Comparison of ENCODE assay signal across 10 cellular contexts in genomic region chr3:186239321-186239720, GRCh38.
DNase-seq lines count a peak whose midpoint lies in the region; ATAC-seq and TF ChIP-seq lines count a peak whose summit lies in the region.
"Had no signal": no experiment of that assay in that cellular context is flagged by ENCODE, and none has a peak within 500 bp of the region (broad histone marks: within the 10 kb centered on the region; RNA-seq: fewer than 3 reads in every experiment).

No MANE protein-coding gene starts in this region.

- no peak overlapping the region for H2BK12ac ChIP-seq in H9 (ENCODE audit: insufficient read length, low read depth, low read length)

- H3K27me3 ChIP-seq in H9 (ENCODE audit: insufficient read depth, low read length) = no peaks in the 10 kb centered on the region
- no peaks in the 10 kb centered on the region for H3K27me3 ChIP-seq in lower lobe of right lung (ENCODE audit: low read depth)

- H2BK120ac ChIP-seq in H9 (ENCODE audit: low read depth, low read length, poor library complexity, severe bottlenecking) = no peak overlapping the region

- no peak overlapping the region for H3K9ac ChIP-seq in H9 (ENCODE audit: extremely low read depth, insufficient read length, low read length)

- no peak overlapping the region for H4K91ac ChIP-seq in H9 (ENCODE audit: insufficient read length, low read depth, low read length)

- WGBS in H9 (ENCODE audit: extremely low coverage, insufficient read length, low lambda C conversion rate) = no CpG with 5 or more reads among the region's 10 CpGs

- peak; percentile 51; the same call in 2 of the 3 replicates for TF ChIP-seq CTCF in H9 (conservative IDR thresholded peaks at IDR 0.05)
- peak in 1 of 2 experiments; percentile 22 for TF ChIP-seq CTCF in brain (conservative IDR thresholded peaks at IDR 0.05)
- peak; percentile 6 for TF ChIP-seq CTCF in lower lobe of right lung (IDR thresholded peaks at IDR 0.05)

- H3K4me1 Mint-ChIP-seq in H9 (peaks cover 9 to 11% of the 10 kb centered on the region in 2 experiments), brain (peaks cover 24% of the 10 kb centered on the region)
- peaks cover 18% of the 10 kb centered on the region for H3K4me1 Mint-ChIP-seq in T-helper 2 cell treated with Interferon-gamma antibody and Interleukin-4, amounts not matched to agents 5 μg/mL and 100 μg/mL, for 36 hours (ENCODE audit: low read depth)

- POLR2A ChIA-PET in HEK293T (lab: Yijun Ruan, JAX) = no interaction called here

- H3K4me2 ChIP-seq in H9 (ENCODE audit: insufficient read depth, insufficient read length, low read length) = no peak overlapping the region

- H3K18ac ChIP-seq in H9 (ENCODE audit: insufficient read length, low read depth, low read length) = no peak overlapping the region

- H3K36me3 ChIP-seq in lower lobe of right lung = no peaks in the 10 kb centered on the region

- H3K79me1 ChIP-seq in H9 (ENCODE audit: insufficient read depth, low read depth, low read length, poor library complexity, severe bottlenecking) = no peaks in the 10 kb centered on the region

- no peak overlapping the region; the same call in 1 of the 2 replicates for H3K14ac ChIP-seq in H9 (ENCODE audit: insufficient read depth, low read length)

- H2BK5ac ChIP-seq in H9 (ENCODE audit: insufficient read length, low read length) = no peak overlapping the region

- H3K56ac ChIP-seq in H9 (ENCODE audit: insufficient read length, low read depth, low read length) = no peak overlapping the region

- no peak overlapping the region for H2AFZ ChIP-seq in H9 (ENCODE audit: low read length)

- H3K4ac ChIP-seq in H9 (ENCODE audit: low read depth, low read length) = no peak overlapping the region

- DNase-seq in H9 (peak; percentile 66), NCI-H2107 (lab: John Stamatoyannopoulos, UW) (peak; percentile 54), lower lobe of right lung (no peak), HEK293T (ENCODE audit: extremely low spot score) (no peak), SW 1271 (lab: John Stamatoyannopoulos, UW) (no peak), HuH-7 (ENCODE audit: low spot score) (no peak)
- DNase-seq in T-helper 2 cell treated with Interferon-gamma antibody and Interleukin-4, amounts not matched to agents 5 μg/mL and 100 μg/mL, for 36 hours (ENCODE audit: low spot score) = no peak
- DNase-seq: naive thymus-derived CD8-positive, alpha-beta T cell had no signal

- intact Hi-C loops in lower lobe of right lung (cut with DNase I) = no loop called here

- H3K27me3 Mint-ChIP-seq in H9 (ENCODE audit: low read depth) (peaks cover 47% of the 10 kb centered on the region), brain (peaks cover 7% of the 10 kb centered on the region)
- H3K27me3 Mint-ChIP-seq in T-helper 2 cell treated with Interferon-gamma antibody and Interleukin-4, amounts not matched to agents 5 μg/mL and 100 μg/mL, for 36 hours (ENCODE audit: low read depth) = peaks cover 26% of the 10 kb centered on the region

- H3K9me3 ChIP-seq in H9 (ENCODE audit: control insufficient read depth, low read depth, low read length) = no peaks in the 10 kb centered on the region
- H3K9me3 ChIP-seq in lower lobe of right lung = no peaks in the 10 kb centered on the region

- H3K27ac Mint-ChIP-seq in H9 (no peak overlapping the region; a peak in 1 of 7 replicates), brain (peak overlapping the region in 3 of 5 experiments; percentile 10 to 89 (median 60))
- no peak overlapping the region for H3K27ac Mint-ChIP-seq in T-helper 2 cell treated with Interferon-gamma antibody and Interleukin-4, amounts not matched to agents 5 μg/mL and 100 μg/mL, for 36 hours
- H3K27ac Mint-ChIP-seq: naive thymus-derived CD8-positive, alpha-beta T cell had no signal

- ATAC-seq in lower lobe of right lung = peak; percentile 6 to 36
- ATAC-seq: naive thymus-derived CD8-positive, alpha-beta T cell had no signal

- H3K4me3 Mint-ChIP-seq in H9 = no peak overlapping the region
- H3K4me3 Mint-ChIP-seq in brain = peak overlapping the region in 1 of 5 experiments; percentile 56
- no peak overlapping the region for H3K4me3 Mint-ChIP-seq in T-helper 2 cell treated with Interferon-gamma antibody and Interleukin-4, amounts not matched to agents 5 μg/mL and 100 μg/mL, for 36 hours
- H3K4me3 Mint-ChIP-seq: naive thymus-derived CD8-positive, alpha-beta T cell had no signal

- H3K27ac ChIP-seq in H9 (ENCODE audit: insufficient read length, low read depth, low read length) (no peak overlapping the region), lower lobe of right lung (no peak overlapping the region)
- H3K27ac ChIP-seq: SK-N-MC had no signal

- H2BK15ac ChIP-seq in H9 (ENCODE audit: low read depth, low read length) = no peak overlapping the region

- H3K9me3 Mint-ChIP-seq in H9 (no peaks in the 10 kb centered on the region), brain (no peaks in the 10 kb centered on the region)
- H3K9me3 Mint-ChIP-seq in T-helper 2 cell treated with Interferon-gamma antibody and Interleukin-4, amounts not matched to agents 5 μg/mL and 100 μg/mL, for 36 hours = no peaks in the 10 kb centered on the region
- H3K9me3 Mint-ChIP-seq: naive thymus-derived CD8-positive, alpha-beta T cell had no signal

- H3K23ac ChIP-seq in H9 (ENCODE audit: insufficient read length, low read depth, low read length) = no peak overlapping the region

- H4K8ac ChIP-seq in H9 (replicated peaks; ENCODE audit: insufficient read length, low read depth, low read length) = no peak overlapping the region

- no peaks in the 10 kb centered on the region for H3K36me3 Mint-ChIP-seq in H9 (ENCODE audit: insufficient read depth in 1 of 3, low read depth in 3 of 3)
- no peaks in the 10 kb centered on the region for H3K36me3 Mint-ChIP-seq in brain
- no peaks in the 10 kb centered on the region for H3K36me3 Mint-ChIP-seq in T-helper 2 cell treated with Interferon-gamma antibody and Interleukin-4, amounts not matched to agents 5 μg/mL and 100 μg/mL, for 36 hours (ENCODE audit: low read depth)
- H3K36me3 Mint-ChIP-seq: naive thymus-derived CD8-positive, alpha-beta T cell had no signal

- H3K23me2 ChIP-seq in H9 (ENCODE audit: insufficient read length, low read depth, low read length, poor library complexity, severe bottlenecking) = no peaks in the 10 kb centered on the region

- no peak overlapping the region for H2AK5ac ChIP-seq in H9 (ENCODE audit: insufficient read length, low read length)

- H2BK20ac ChIP-seq in H9 (ENCODE audit: low read depth, low read length, poor library complexity, severe bottlenecking) = no peak overlapping the region

- no peak overlapping the region for H3T11ph ChIP-seq in H9 (ENCODE audit: low read length)

- H3K79me2 ChIP-seq in H9 (ENCODE audit: insufficient read depth, low read length) = no peaks in the 10 kb centered on the region

- H3K4me1 ChIP-seq in H9 (ENCODE audit: insufficient read depth, low read length) = no peaks in the 10 kb centered on the region; the same call in 1 of the 2 replicates
- H3K4me1 ChIP-seq in lower lobe of right lung = peaks cover 32% of the 10 kb centered on the region

- H4K20me1 ChIP-seq in H9 (ENCODE audit: control insufficient read depth, insufficient read depth, insufficient read length) = no peaks in the 10 kb centered on the region

- H3K4me3 ChIP-seq in lower lobe of right lung = no peak overlapping the region
- H3K4me3 ChIP-seq: SK-N-MC had no signal

- no peak overlapping the region for H4K5ac ChIP-seq in H9 (ENCODE audit: insufficient read length, low read depth, low read length)

- CTCF ChIA-PET in HEK293T (lab: Yijun Ruan, JAX) = no interaction called here

TF ChIP-seq in HEK293T, 16 proteins besides CTCF, POLR2A, EP300 and RAD21:
- TF ChIP-seq FOXK2 (IDR thresholded peaks at IDR 0.05) = no peak
- TF ChIP-seq NFRKB (IDR thresholded peaks at IDR 0.05) = no peak
- TF ChIP-seq FOXA1 (IDR thresholded peaks at IDR 0.05) = no peak
- TF ChIP-seq HDGF (IDR thresholded peaks at IDR 0.05; ENCODE audit: borderline replicate concordance) = no peak
- no peak for TF ChIP-seq TARDBP (IDR thresholded peaks at IDR 0.05)
- no peak for TF ChIP-seq LEF1 (IDR thresholded peaks at IDR 0.05; ENCODE audit: borderline replicate concordance)
- no peak for TF ChIP-seq BHLHE40 (IDR thresholded peaks at IDR 0.05; ENCODE audit: borderline replicate concordance)
- TF ChIP-seq ZNF384 (IDR thresholded peaks at IDR 0.05) = no peak
- no peak for TF ChIP-seq ELF4 (IDR thresholded peaks at IDR 0.05)
- no peak for TF ChIP-seq L3MBTL2 (conservative IDR thresholded peaks at IDR 0.05)

Comparison
In these comparisons a context has a peak if more than half of its experiments do, and no peak if none do; other contexts are left out.
1. DNase-seq: peak in H9 (single experiment) and NCI-H2107 (single experiment); none in lower lobe of right lung (single experiment), T-helper 2 cell treated with Interferon-gamma antibody and Interleukin-4, amounts not matched to agents 5 μg/mL and 100 μg/mL, for 36 hours (single experiment), HEK293T (single experiment), SW 1271 (0 of 2) and HuH-7 (single experiment).
2. H3K27ac Mint-ChIP-seq: peak in brain (3 of 5); none in H9 (0 of 3) and T-helper 2 cell treated with Interferon-gamma antibody and Interleukin-4, amounts not matched to agents 5 μg/mL and 100 μg/mL, for 36 hours (single experiment).